ENCODE assay signal across 19 cellular contexts in genomic region chr7:98921608-98922372, GRCh38. TPM values are rescaled to one million over a fixed set of nuclear protein-coding genes. Genes with fewer than 3 reads are reported as not detected.
DNase-seq lines count a peak whose midpoint lies in the region; ATAC-seq lines count a peak whose summit lies in the region.
"Had no signal": no experiment of that assay in that cellular context is flagged by ENCODE, and none has a peak within 500 bp of the region (broad histone marks: within the 10 kb centered on the region; RNA-seq: fewer than 3 reads in every experiment).

No MANE protein-coding gene starts in this region.

- H3K9me3 Mint-ChIP-seq in activated T-helper 17 cell treated with anti-CD3 and anti-CD28 coated beads, Interleukin-2, amount 50 U/mL, for 72 hours, result no peaks in the 10 kb centered on the region
- H3K9me3 Mint-ChIP-seq in activated T-helper 1 cell treated with anti-CD3 and anti-CD28 coated beads, Interleukin-12 subunit alpha, Interleukin-12 subunit beta, Interleukin-2, Interleukin-4 antibody, amounts not matched to agents 30 ng/mL and 10 ng/mL and 1 ng/mL, durations not matched to agents 14 hours and 24 hours and 36 hours, result no peaks in the 10 kb centered on the region
- H3K9me3 Mint-ChIP-seq: activated CD4-positive, alpha-beta memory T cell treated with anti-CD3 and anti-CD28 coated beads, Interleukin-2, amount 10 ng/mL, durations not matched to agents 7 days and 5 days; activated T-helper 2 cell treated with anti-CD3 and anti-CD28 coated beads, Interferon-gamma antibody, Interleukin-2, Interleukin-4, amounts not matched to agents 10 μg/mL and 5 μg/mL and 100 μg/mL, durations not matched to agents 14 hours and 24 hours and 36 hours had no signal

- peaks cover 6% of the 10 kb centered on the region for H3K4me1 Mint-ChIP-seq in activated T-helper 17 cell treated with anti-CD3 and anti-CD28 coated beads, Interleukin-2, amount 50 U/mL, for 72 hours
- H3K4me1 Mint-ChIP-seq in activated T-helper 1 cell treated with anti-CD3 and anti-CD28 coated beads, Interleukin-12 subunit alpha, Interleukin-12 subunit beta, Interleukin-2, Interleukin-4 antibody, amounts not matched to agents 30 ng/mL and 10 ng/mL and 1 ng/mL, durations not matched to agents 14 hours and 24 hours and 36 hours (ENCODE audit: low read depth), result no peaks in the 10 kb centered on the region
- H3K4me1 Mint-ChIP-seq: activated CD4-positive, alpha-beta memory T cell treated with anti-CD3 and anti-CD28 coated beads, Interleukin-2, amount 10 ng/mL, durations not matched to agents 7 days and 5 days had no signal

- peak overlapping the region; percentile 32 for H3K27ac Mint-ChIP-seq in activated T-helper 17 cell treated with anti-CD3 and anti-CD28 coated beads, Interleukin-2, amount 50 U/mL, for 72 hours
- no peak overlapping the region for H3K27ac Mint-ChIP-seq in activated T-helper 1 cell treated with anti-CD3 and anti-CD28 coated beads, Interleukin-12 subunit alpha, Interleukin-12 subunit beta, Interleukin-2, Interleukin-4 antibody, amounts not matched to agents 30 ng/mL and 10 ng/mL and 1 ng/mL, durations not matched to agents 14 hours and 24 hours and 36 hours
- H3K27ac Mint-ChIP-seq: activated CD4-positive, alpha-beta memory T cell treated with anti-CD3 and anti-CD28 coated beads, Interleukin-2, amount 10 ng/mL, durations not matched to agents 7 days and 5 days; activated T-helper 2 cell treated with anti-CD3 and anti-CD28 coated beads, Interferon-gamma antibody, Interleukin-2, Interleukin-4, amounts not matched to agents 10 μg/mL and 5 μg/mL and 100 μg/mL, durations not matched to agents 14 hours and 24 hours and 36 hours had no signal

- DNase-seq in activated CD8-positive, alpha-beta memory T cell treated with anti-CD3 and anti-CD28 coated beads for 24 hours, result peak; percentile 44
- no peak for DNase-seq in activated CD8-positive, alpha-beta memory T cell treated with anti-CD3 and anti-CD28 coated beads, Interleukin-2, amount 50 U/mL, for 4 hours
- peak; percentile 41 for DNase-seq in iPS-NIHi7 (ENCODE audit: extremely low spot score)
- no peak for DNase-seq in hypothalamus (lab: John Stamatoyannopoulos, UW)
- no peak for DNase-seq in DMS 273 treated with DMSO at 0.1 percent for 48 hours (lab: John Stamatoyannopoulos, UW)
- no peak for DNase-seq in activated T-helper 1 cell treated with anti-CD3 and anti-CD28 coated beads, Interleukin-12 subunit alpha, Interleukin-12 subunit beta, Interleukin-2, Interleukin-4 antibody, amounts not matched to agents 30 ng/mL and 10 ng/mL and 1 ng/mL, durations not matched to agents 14 hours and 24 hours and 36 hours (ENCODE audit: low spot score)
- DNase-seq: activated CD4-positive, alpha-beta memory T cell treated with anti-CD3 and anti-CD28 coated beads, Interleukin-2, amount 10 ng/mL, durations not matched to agents 7 days and 5 days; foreskin melanocyte; GF-D8; HCEC 1CT; MV-4-11; NCI-H524 treated with DMSO at 0.1 percent for 48 hours; stimulated activated CD4-positive, alpha-beta T cell treated with anti-CD3 and anti-CD28 coated beads, Interleukin-12 subunit alpha, Interleukin-12 subunit beta, amount 100 ng/mL, for 4 hours; stimulated activated naive CD4-positive, alpha-beta T cell; SW 1271 had no signal

- H3K36me3 Mint-ChIP-seq in activated T-helper 17 cell treated with anti-CD3 and anti-CD28 coated beads, Interleukin-2, amount 50 U/mL, for 72 hours (ENCODE audit: low read depth), result peaks cover 100% of the 10 kb centered on the region
- peaks cover 49% of the 10 kb centered on the region for H3K36me3 Mint-ChIP-seq in activated T-helper 1 cell treated with anti-CD3 and anti-CD28 coated beads, Interleukin-12 subunit alpha, Interleukin-12 subunit beta, Interleukin-2, Interleukin-4 antibody, amounts not matched to agents 30 ng/mL and 10 ng/mL and 1 ng/mL, durations not matched to agents 14 hours and 24 hours and 36 hours (ENCODE audit: low read depth)

- intact Hi-C loops in activated T-helper 1 cell treated with anti-CD3 and anti-CD28 coated beads, Interleukin-12 subunit alpha, Interleukin-12 subunit beta, Interleukin-2, Interleukin-4 antibody, amounts not matched to agents 30 ng/mL and 10 ng/mL and 1 ng/mL, durations not matched to agents 14 hours and 24 hours and 36 hours (cut with micrococcal nuclease), result no loop called here

- no peak for ATAC-seq in activated T-helper 17 cell treated with anti-CD3 and anti-CD28 coated beads, Interleukin-2, amount 50 U/mL, for 72 hours (replicated peaks)
- ATAC-seq in HG03039 (IDR thresholded peaks at IDR 0.05; ENCODE audit: unreplicated experiment), result no peak

- no peak overlapping the region for H3K4me3 Mint-ChIP-seq in activated T-helper 17 cell treated with anti-CD3 and anti-CD28 coated beads, Interleukin-2, amount 50 U/mL, for 72 hours
- no peak overlapping the region for H3K4me3 Mint-ChIP-seq in activated T-helper 1 cell treated with anti-CD3 and anti-CD28 coated beads, Interleukin-12 subunit alpha, Interleukin-12 subunit beta, Interleukin-2, Interleukin-4 antibody, amounts not matched to agents 30 ng/mL and 10 ng/mL and 1 ng/mL, durations not matched to agents 14 hours and 24 hours and 36 hours
- H3K4me3 Mint-ChIP-seq: activated CD4-positive, alpha-beta memory T cell treated with anti-CD3 and anti-CD28 coated beads, Interleukin-2, amount 10 ng/mL, durations not matched to agents 7 days and 5 days had no signal

- H3K27me3 Mint-ChIP-seq in activated T-helper 17 cell treated with anti-CD3 and anti-CD28 coated beads, Interleukin-2, amount 50 U/mL, for 72 hours, result no peaks in the 10 kb centered on the region
- no peaks in the 10 kb centered on the region for H3K27me3 Mint-ChIP-seq in activated T-helper 1 cell treated with anti-CD3 and anti-CD28 coated beads, Interleukin-12 subunit alpha, Interleukin-12 subunit beta, Interleukin-2, Interleukin-4 antibody, amounts not matched to agents 30 ng/mL and 10 ng/mL and 1 ng/mL, durations not matched to agents 14 hours and 24 hours and 36 hours (ENCODE audit: insufficient read depth)
- H3K27me3 Mint-ChIP-seq: activated CD4-positive, alpha-beta memory T cell treated with anti-CD3 and anti-CD28 coated beads, Interleukin-2, amount 10 ng/mL, durations not matched to agents 7 days and 5 days had no signal

RNA-seq across cellular contexts. Expression of gene TRRAP, which starts 43.5 kb away (rescaled TPM):
- total RNA-seq in activated T-helper 17 cell treated with anti-CD3 and anti-CD28 coated beads, Interleukin-2, amount 50 U/mL, for 72 hours, result 10 to 100 TPM; 59.1 to 69.5 TPM
- total RNA-seq in activated T-helper 1 cell treated with anti-CD3 and anti-CD28 coated beads, Interleukin-12 subunit alpha, Interleukin-12 subunit beta, Interleukin-2, Interleukin-4 antibody, amounts not matched to agents 30 ng/mL and 10 ng/mL and 1 ng/mL, durations not matched to agents 14 hours and 24 hours and 36 hours, result 66.9 and 69.6 TPM in 2 replicates

RNA-seq across cellular contexts. Expression of gene TMEM130, which starts 52.0 kb away (rescaled TPM):
- total RNA-seq in activated T-helper 17 cell treated with anti-CD3 and anti-CD28 coated beads, Interleukin-2, amount 50 U/mL, for 72 hours, result not detected
- 0.29 and 0.42 TPM in 2 replicates for total RNA-seq in activated T-helper 1 cell treated with anti-CD3 and anti-CD28 coated beads, Interleukin-12 subunit alpha, Interleukin-12 subunit beta, Interleukin-2, Interleukin-4 antibody, amounts not matched to agents 30 ng/mL and 10 ng/mL and 1 ng/mL, durations not matched to agents 14 hours and 24 hours and 36 hours
- total RNA-seq: activated CD4-positive, alpha-beta memory T cell treated with anti-CD3 and anti-CD28 coated beads, Interleukin-2, amount 10 ng/mL, durations not matched to agents 7 days and 5 days; activated T-helper 2 cell treated with anti-CD3 and anti-CD28 coated beads, Interferon-gamma antibody, Interleukin-2, Interleukin-4, amounts not matched to agents 10 μg/mL and 5 μg/mL and 100 μg/mL, durations not matched to agents 14 hours and 24 hours and 36 hours; pulmonary artery endothelial cell had no signal

Comparison
In these comparisons a context has a peak if more than half of its experiments do, and no peak if none do; other contexts are left out.
1. DNase-seq: peak in activated CD8-positive, alpha-beta memory T cell treated with anti-CD3 and anti-CD28 coated beads for 24 hours (single experiment) and iPS-NIHi7 (single experiment); none in activated CD8-positive, alpha-beta memory T cell treated with anti-CD3 and anti-CD28 coated beads, Interleukin-2, amount 50 U/mL, for 4 hours (single experiment), hypothalamus (0 of 51), DMS 273 treated with DMSO at 0.1 percent for 48 hours (single experiment) and activated T-helper 1 cell treated with anti-CD3 and anti-CD28 coated beads, Interleukin-12 subunit alpha, Interleukin-12 subunit beta, Interleukin-2, Interleukin-4 antibody, amounts not matched to agents 30 ng/mL and 10 ng/mL and 1 ng/mL, durations not matched to agents 14 hours and 24 hours and 36 hours (single experiment).